24 cellular contexts compared by ENCODE assay signal in the genomic region with DNA sequence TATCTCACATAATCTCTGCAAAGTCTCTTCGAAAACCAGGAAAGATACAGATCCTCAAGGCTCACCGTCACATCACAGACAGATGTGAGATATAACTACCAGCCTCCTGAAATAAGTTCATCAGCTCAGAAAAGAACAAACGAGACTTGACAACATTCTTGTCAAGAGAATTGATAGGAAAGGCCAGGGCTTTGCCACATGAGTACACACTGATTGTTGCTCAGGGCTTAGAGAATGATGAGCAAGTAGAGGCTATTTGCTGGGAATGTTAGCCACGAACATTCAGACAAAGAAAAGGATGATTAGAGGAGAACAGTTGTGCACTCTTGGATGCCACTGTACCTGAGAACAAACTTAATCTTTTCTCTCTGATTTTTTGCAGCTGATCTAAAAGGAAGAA.
"Had no signal": no experiment of that assay in that cellular context is flagged by ENCODE, and none has a peak within 500 bp of the region (broad histone marks: within the 10 kb centered on the region; RNA-seq: fewer than 3 reads in every experiment).

No MANE protein-coding gene starts in this region.

- H3K4me1 ChIP-seq: left ventricle myocardium inferior, parathyroid adenoma, psoas muscle, right atrium auricular region, tibial nerve, uterus had no signal

- H3K4me3 ChIP-seq: hepatocyte, left ventricle myocardium inferior, lung, mucosa of descending colon, psoas muscle, right atrium auricular region, right lobe of liver, smooth muscle cell, tibial nerve, uterus had no signal

- DNase-seq: islet precursor cell; left ventricle myocardium inferior; mesendoderm; midbrain; mucosa of descending colon; naive thymus-derived CD4-positive, alpha-beta T cell; occipital lobe; psoas muscle; right lobe of liver; stimulated activated CD4-positive, alpha-beta T cell treated with anti-CD3 and anti-CD28 coated beads, Interleukin-1b, Interleukin-23, amount 100 ng/mL, for 48 hours; stimulated activated CD4-positive, alpha-beta T cell treated with anti-CD3 and anti-CD28 coated beads, Interleukin-2, amount 100 ng/mL, for 48 hours; stimulated activated CD4-positive, alpha-beta T cell treated with anti-CD3 and anti-CD28 coated beads, Interleukin-4, amount 100 ng/mL, for 4 hours; stimulated activated CD8-positive, alpha-beta memory T cell treated with anti-CD3 and anti-CD28 coated beads, Interleukin-4, amount 100 ng/mL, for 48 hours; stimulated activated naive CD4-positive, alpha-beta T cell treated with Interleukin-2 at 50 U/mL for 16 hours; stimulated activated naive CD8-positive, alpha-beta T cell treated with anti-CD3 and anti-CD28 coated beads, Interleukin-15, amount 100 ng/mL, for 72 hours; substantia nigra; uterus had no signal

- H3K36me3 ChIP-seq: left ventricle myocardium inferior, neutrophil, right atrium auricular region, right lobe of liver, tibial nerve, uterus had no signal

- H3K9me3 ChIP-seq: left ventricle myocardium inferior, mucosa of descending colon, neutrophil, psoas muscle, right atrium auricular region, right lobe of liver, tibial nerve, uterus had no signal

- H3K27ac ChIP-seq: hepatocyte, left ventricle myocardium inferior, neutrophil, parathyroid adenoma, psoas muscle, right atrium auricular region, right lobe of liver, tibial nerve, uterus had no signal

- H3K27me3 ChIP-seq: hepatocyte, neutrophil, right atrium auricular region, right lobe of liver, tibial nerve, uterus had no signal
